14 cellular contexts compared by ENCODE assay signal in genomic region chr10:46415291-46415690, GRCh38. TPM values are rescaled to one million over a fixed set of nuclear protein-coding genes. Genes with fewer than 3 reads are reported as not detected.
"Had no signal": no experiment of that assay in that cellular context is flagged by ENCODE, and none has a peak within 500 bp of the region (broad histone marks: within the 10 kb centered on the region; RNA-seq: fewer than 3 reads in every experiment).

No MANE protein-coding gene starts in this region.

RNA-seq across cellular contexts. Expression of gene ANXA8L1, which starts 39.7 kb away (rescaled TPM):
- total RNA-seq: activated B cell treated with CpG ODN at 0.5 μM for 24 hours; activated CD4-positive, alpha-beta memory T cell treated with anti-CD3 and anti-CD28 coated beads for 36 hours; activated naive CD4-positive, alpha-beta T cell treated with anti-CD3 and anti-CD28 coated beads for 36 hours; activated naive CD4-positive, alpha-beta T cell treated with anti-CD3 and anti-CD28 coated beads, Interleukin-2, amount 50 U/mL, for 72 hours; activated T-cell treated with anti-CD3 and anti-CD28 coated beads, Interleukin-2, amount 50 U/mL, for 4 hours; activated T-helper 1 cell treated with anti-CD3 and anti-CD28 coated beads, Interleukin-12 subunit alpha, Interleukin-12 subunit beta, Interleukin-2, Interleukin-4 antibody, amounts not matched to agents 30 ng/mL and 10 ng/mL and 1 ng/mL, durations not matched to agents 14 hours and 24 hours and 36 hours; body of pancreas; cardiac septum; OCI-LY7; SK-MEL-5; T-cell; T-helper 17 cell had no signal

RNA-seq across cellular contexts. Expression of gene NPY4R, which starts 50.5 kb away (rescaled TPM):
- total RNA-seq: activated B cell treated with CpG ODN at 0.5 μM for 24 hours; activated CD4-positive, alpha-beta memory T cell treated with anti-CD3 and anti-CD28 coated beads for 36 hours; activated naive CD4-positive, alpha-beta T cell treated with anti-CD3 and anti-CD28 coated beads for 36 hours; activated naive CD4-positive, alpha-beta T cell treated with anti-CD3 and anti-CD28 coated beads, Interleukin-2, amount 50 U/mL, for 72 hours; activated T-cell treated with anti-CD3 and anti-CD28 coated beads, Interleukin-2, amount 50 U/mL, for 4 hours; activated T-helper 1 cell treated with anti-CD3 and anti-CD28 coated beads, Interleukin-12 subunit alpha, Interleukin-12 subunit beta, Interleukin-2, Interleukin-4 antibody, amounts not matched to agents 30 ng/mL and 10 ng/mL and 1 ng/mL, durations not matched to agents 14 hours and 24 hours and 36 hours; body of pancreas; breast epithelium; cardiac septum; OCI-LY7; Right ventricle myocardium inferior; SK-MEL-5; T-cell; T-helper 17 cell had no signal
